In the genomic region with DNA sequence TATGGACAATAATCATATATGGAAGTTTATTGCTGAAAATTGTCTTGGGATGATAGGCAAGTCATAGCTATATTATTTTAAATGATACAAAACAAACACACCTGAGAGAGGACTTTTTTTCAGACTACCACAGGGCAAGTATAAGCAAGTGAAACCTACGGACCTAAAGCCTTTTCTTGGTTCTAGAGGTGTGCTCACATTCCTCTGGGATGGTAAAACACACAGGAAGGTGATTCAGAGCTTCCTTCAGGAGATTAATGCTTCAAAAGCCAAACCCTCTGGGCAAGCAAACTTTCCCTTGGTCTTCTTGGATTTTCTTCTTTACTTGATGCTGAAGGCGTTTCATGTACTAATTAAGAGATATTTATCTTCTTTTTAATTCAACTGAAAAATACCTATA, we compare ENCODE assay signal across 22 cellular contexts.
"Had no signal": no experiment of that assay in that cellular context is flagged by ENCODE, and none has a peak within 500 bp of the region (broad histone marks: within the 10 kb centered on the region; RNA-seq: fewer than 3 reads in every experiment).

No MANE protein-coding gene starts in this region.

- H3K36me3 ChIP-seq: right lobe of liver, tibial artery had no signal

- H3K4me1 ChIP-seq: tibial artery had no signal

- FAIRE-seq: frontal cortex had no signal

- DNase-seq: activated CD4-positive, alpha-beta T cell treated with anti-CD3 and anti-CD28 coated beads for 36 hours; activated CD4-positive, alpha-beta T cell treated with anti-CD3 and anti-CD28 coated beads, Interleukin-2, amount 50 U/mL, for 4 hours; activated CD8-positive, alpha-beta memory T cell treated with anti-CD3 and anti-CD28 coated beads, Interleukin-2, amount 50 U/mL, for 48 hours; activated naive CD4-positive, alpha-beta T cell; activated naive CD8-positive, alpha-beta T cell treated with anti-CD3 and anti-CD28 coated beads for 36 hours; activated T-cell treated with anti-CD3 and anti-CD28 coated beads, Interleukin-2, amount 50 U/mL, for 4 hours; endodermal cell; erythroblast; hippocampal formation; left colon; naive B cell; nucleus accumbens; right lobe of liver; stimulated activated CD4-positive, alpha-beta T cell treated with anti-CD3 and anti-CD28 coated beads, Interleukin-1b, Interleukin-23, amount 100 ng/mL, for 48 hours; stimulated activated naive CD8-positive, alpha-beta T cell treated with anti-CD3 and anti-CD28 coated beads, Interleukin-15, amount 100 ng/mL, for 72 hours; T1000; tibial artery had no signal

- ATAC-seq: activated CD4-positive, alpha-beta T cell treated with anti-CD3 and anti-CD28 coated beads for 36 hours; activated T-cell treated with anti-CD3 and anti-CD28 coated beads, Interleukin-2, amount 50 U/mL, for 4 hours; left colon; right lobe of liver; stimulated activated effector memory CD8-positive, alpha-beta T cell treated with anti-CD3 and anti-CD28 coated beads, Interleukin-12 subunit alpha, Interleukin-12 subunit beta, amount 100 ng/mL, for 72 hours; stimulated activated naive CD8-positive, alpha-beta T cell treated with anti-CD3 and anti-CD28 coated beads, Interleukin-15, amount 100 ng/mL, for 72 hours; WTC11 had no signal

- H3K9me3 ChIP-seq: right lobe of liver, tibial artery had no signal

- H3K27me3 ChIP-seq: tibial artery had no signal

- H3K27ac ChIP-seq: coronary artery, right lobe of liver, skin epidermis, tibial artery had no signal

- H3K4me3 ChIP-seq: coronary artery, right lobe of liver, skin epidermis, tibial artery had no signal
